Comparison of ENCODE assay signal across 8 cellular contexts in genomic region chr11:13955971-13956421, GRCh38. TPM values are rescaled to one million over a fixed set of nuclear protein-coding genes. Genes with fewer than 3 reads are reported as not detected.
A peak's percentile ranks its signal among the peaks of the same experiment; 100 is the strongest.
DNase-seq lines count a peak whose midpoint lies in the region; ATAC-seq, FAIRE-seq and TF ChIP-seq lines count a peak whose summit lies in the region.

No MANE protein-coding gene starts in this region.

- H3K36me3 ChIP-seq in HEK293 (ENCODE audit: control insufficient read depth in 2 of 2, insufficient read depth in 1 of 2, low read length in 2 of 2) (no peaks in the 10 kb centered on the region), neutrophil (no peaks in the 10 kb centered on the region), vagina (no peaks in the 10 kb centered on the region)

- H3K27ac Mint-ChIP-seq in activated T-helper 17 cell treated with anti-CD3 and anti-CD28 coated beads, Interleukin-2, amount 50 U/mL, for 72 hours: no peak overlapping the region

- H3K9me3 ChIP-seq in HEK293 (ENCODE audit: control insufficient read depth, insufficient read depth, low read depth, low read length) (no peaks in the 10 kb centered on the region), neutrophil (no peaks in the 10 kb centered on the region), vagina (no peaks in the 10 kb centered on the region)

- H3K27ac ChIP-seq in HEK293 (ENCODE audit: extremely low read depth, low read depth, low read length) (no peak overlapping the region), neutrophil (no peak overlapping the region), vagina (no peak overlapping the region)

- H3K4me3 ChIP-seq in HEK293 (ENCODE audit: low read depth, low read length) (no peak overlapping the region), neutrophil (ENCODE audit: low read depth in 1 of 2, low read length in 1 of 2) (no peak overlapping the region), vagina (no peak overlapping the region)

- H3K4me1 ChIP-seq in HEK293 (ENCODE audit: control insufficient read depth, insufficient read depth, low read length) (no peaks in the 10 kb centered on the region), neutrophil (ENCODE audit: control insufficient read depth in 1 of 2, insufficient read depth in 1 of 2, low read depth in 1 of 2, low read length in 1 of 2) (no peaks in the 10 kb centered on the region), vagina (no peaks in the 10 kb centered on the region)

- CTCF ChIA-PET in HEK293 (lab: Yijun Ruan, JAX): interaction anchor here (0.6 to 4.6 kb wide), 30 partner anchors 9 to 524 kb away, joined by 3 to 68 read pairs (median 4); no protein-coding TSS in a partner anchor

- peak; percentile 89 for TF ChIP-seq CTCF in D721Med (IDR thresholded peaks at IDR 0.05; ENCODE audit: insufficient read depth, missing control alignments)
- TF ChIP-seq CTCF in HEK293 (tag by site-specific recombination; IDR thresholded peaks at IDR 0.05): no peak
- TF ChIP-seq CTCF in neutrophil (IDR thresholded peaks at IDR 0.05): peak; percentile 53
- peak; percentile 92 to 94 (median 94) for TF ChIP-seq CTCF in vagina (IDR thresholded peaks at IDR 0.05)

- intact Hi-C loops in vagina (cut with DNase I): loop anchor here (2.0 to 10.0 kb wide), 2 partner anchors 189 to 293 kb away; no protein-coding TSS in a partner anchor

- no peak for TF ChIP-seq POLR2A in vagina (IDR thresholded peaks at IDR 0.05)

- no peak for ATAC-seq in activated T-helper 17 cell treated with anti-CD3 and anti-CD28 coated beads, Interleukin-2, amount 50 U/mL, for 72 hours (replicated peaks)

- H3K27me3 Mint-ChIP-seq in activated T-helper 17 cell treated with anti-CD3 and anti-CD28 coated beads, Interleukin-2, amount 50 U/mL, for 72 hours: peaks cover 18% of the 10 kb centered on the region

- POLR2A ChIA-PET in HEK293 (lab: Yijun Ruan, JAX): no interaction called here

- no peaks in the 10 kb centered on the region for H3K4me1 Mint-ChIP-seq in activated T-helper 17 cell treated with anti-CD3 and anti-CD28 coated beads, Interleukin-2, amount 50 U/mL, for 72 hours

- no peaks in the 10 kb centered on the region for H3K36me3 Mint-ChIP-seq in activated T-helper 17 cell treated with anti-CD3 and anti-CD28 coated beads, Interleukin-2, amount 50 U/mL, for 72 hours (ENCODE audit: low read depth)

- no peak overlapping the region for H3K4me3 Mint-ChIP-seq in activated T-helper 17 cell treated with anti-CD3 and anti-CD28 coated beads, Interleukin-2, amount 50 U/mL, for 72 hours

- no peak for FAIRE-seq in D721Med (lab: Jason Lieb, UNC)

- H3K9me3 Mint-ChIP-seq in activated T-helper 17 cell treated with anti-CD3 and anti-CD28 coated beads, Interleukin-2, amount 50 U/mL, for 72 hours: no peaks in the 10 kb centered on the region

- DNase-seq in D721Med (ENCODE audit: insufficient read length, low spot score) (no peak), NCI-H774 (lab: John Stamatoyannopoulos, UW) (peak; percentile 53), activated T-cell treated with anti-CD3 and anti-CD28 coated beads for 4 hours (peak; percentile 45), fibroblast of the conjunctiva (ENCODE audit: low read depth) (peak; percentile 72), vagina (ENCODE audit: extremely low spot score in 2 of 2) (peak in 1 of 2 donors; percentile 86)

- H3K27me3 ChIP-seq in neutrophil (peaks cover 86% of the 10 kb centered on the region), vagina (peaks cover 2% of the 10 kb centered on the region)

TF ChIP-seq in HEK293, 187 proteins besides CTCF, POLR2A, EP300 and RAD21:
- TF ChIP-seq ZFP3 (tag by site-specific recombination; IDR thresholded peaks at IDR 0.05; ENCODE audit: low read depth): 0 out of 2 replicates have a peak, but pooled peaks have one; percentile 17
- TF ChIP-seq ZNF274 (IDR thresholded peaks at IDR 0.05; ENCODE audit: low read length): no peak
- no peak for TF ChIP-seq ZNF274 (tag by site-specific recombination; IDR thresholded peaks at IDR 0.05; ENCODE audit: borderline replicate concordance)
- TF ChIP-seq ZNF571 (tag by site-specific recombination; IDR thresholded peaks at IDR 0.05): no peak
- TF ChIP-seq ZNF398 (tag by site-specific recombination; IDR thresholded peaks at IDR 0.05): no peak
- no peak for TF ChIP-seq YY1 (tag by site-specific recombination; IDR thresholded peaks at IDR 0.05)
- TF ChIP-seq FEZF1 (tag by site-specific recombination; IDR thresholded peaks at IDR 0.05): no peak
- no peak for TF ChIP-seq ZNF530 (tag by site-specific recombination; IDR thresholded peaks at IDR 0.05; ENCODE audit: low read depth)
- peak; percentile 80 for TF ChIP-seq ZNF654 (tag by site-specific recombination; IDR thresholded peaks at IDR 0.05; ENCODE audit: low read depth)

RNA-seq across cellular contexts. Expression of gene SPON1, which starts 6.5 kb away (rescaled TPM):
- total RNA-seq in vagina: 31.7 TPM
- total RNA-seq in activated T-helper 17 cell treated with anti-CD3 and anti-CD28 coated beads, Interleukin-2, amount 50 U/mL, for 72 hours: under 1 TPM; 0.06 to 0.90 TPM

Comparison
In these comparisons a context has a peak if more than half of its experiments do, and no peak if none do; other contexts are left out.
1. RNA of gene SPON1, which starts 6.5 kb away (total RNA-seq): 31.7 TPM in vagina (single experiment); 0.06 to 0.90 TPM in activated T-helper 17 cell treated with anti-CD3 and anti-CD28 coated beads, Interleukin-2, amount 50 U/mL, for 72 hours; every median in the first group is over 10 times any median in the second.